ENCODE assay signal across 1 cellular context in genomic region chr11:94820480-94820879, GRCh38.
A peak's percentile ranks its signal among the peaks of the same experiment; 100 is the strongest.
TF ChIP-seq lines count a peak whose summit lies in the region.

No MANE protein-coding gene starts in this region.

TF ChIP-seq in K562, 482 proteins besides CTCF, POLR2A, EP300 and RAD21:
- TF ChIP-seq RBM39 (optimal IDR thresholded peaks at IDR 0.05; ENCODE audit: low read depth, low read length) (no peak), CEBPG (CRISPR knock-in tag; IDR thresholded peaks at IDR 0.05) (no peak), CEBPG (tag; conservative IDR thresholded peaks at IDR 0.05 in 1 of 2, IDR thresholded peaks at IDR 0.05 in 1 of 2) (peak; percentile 66), SAFB2 (IDR thresholded peaks at IDR 0.05; ENCODE audit: borderline replicate concordance, low read depth, low read length, severe bottlenecking) (no peak), CEBPB (tag; IDR thresholded peaks at IDR 0.05) (0 out of 2 replicates have a peak, but pooled peaks have one; percentile 7)
- TF ChIP-seq, protein P1, sequence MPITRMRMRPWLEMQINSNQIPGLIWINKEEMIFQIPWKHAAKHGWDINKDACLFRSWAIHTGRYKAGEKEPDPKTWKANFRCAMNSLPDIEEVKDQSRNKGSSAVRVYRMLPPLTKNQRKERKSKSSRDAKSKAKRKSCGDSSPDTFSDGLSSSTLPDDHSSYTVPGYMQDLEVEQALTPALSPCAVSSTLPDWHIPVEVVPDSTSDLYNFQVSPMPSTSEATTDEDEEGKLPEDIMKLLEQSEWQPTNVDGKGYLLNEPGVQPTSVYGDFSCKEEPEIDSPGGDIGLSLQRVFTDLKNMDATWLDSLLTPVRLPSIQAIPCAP (CRISPR knock-in tag; IDR thresholded peaks at IDR 0.05; ENCODE audit: borderline replicate concordance) = no peak
